7 cellular contexts compared by ENCODE assay signal in genomic region chr11:66267379-66268209, GRCh38. TPM values are rescaled to one million over a fixed set of nuclear protein-coding genes. Genes with fewer than 3 reads are reported as not detected.
A peak's percentile ranks its signal among the peaks of the same experiment; 100 is the strongest.
DNase-seq lines count a peak whose midpoint lies in the region; ATAC-seq, FAIRE-seq and TF ChIP-seq lines count a peak whose summit lies in the region.

No MANE protein-coding gene starts in this region.

- TF ChIP-seq CTCF in GM13976 (IDR thresholded peaks at IDR 0.05; ENCODE audit: borderline replicate concordance, control extremely low read depth, extremely low read depth, insufficient read depth, missing control alignments) = no peak
- TF ChIP-seq CTCF in WTC11 (IDR thresholded peaks at IDR 0.05) = no peak
- TF ChIP-seq CTCF in bronchial epithelial cell (IDR thresholded peaks at IDR 0.05; ENCODE audit: insufficient read depth, low read length, severe bottlenecking) = no peak

- H3K36me3 Mint-ChIP-seq in WTC11 = peaks cover 29% of the 10 kb centered on the region

- H3K27ac Mint-ChIP-seq in WTC11 = peak overlapping the region; percentile 99

- DNase-seq in GM13976 (ENCODE audit: low spot score) (peak; percentile 95), NCI-H1694 treated with DMSO at 0.1 percent for 48 hours (lab: John Stamatoyannopoulos, UW) (peak; percentile 63), WTC11 (ENCODE audit: low spot score) (peak; percentile 86), bronchial epithelial cell (ENCODE audit: low read depth) (peak; percentile 48), inferior parietal cortex (ENCODE audit: extremely low spot score) (peak; percentile 74), smooth muscle cell of the brain vasculature (ENCODE audit: low read depth, low spot score) (peak; percentile 65)

- no peaks in the 10 kb centered on the region for H3K27me3 ChIP-seq in bronchial epithelial cell (ENCODE audit: control insufficient read depth, insufficient read depth, low read length)

- H3K4me3 ChIP-seq in bronchial epithelial cell (ENCODE audit: low read depth, low read length) = peak overlapping the region; percentile 90

- in situ Hi-C loops in GM13976 (cut with MboI; ENCODE audit: low sequenced_read_pairs, unreplicated experiment) = no loop called here

- FAIRE-seq in bronchial epithelial cell (lab: Jason Lieb, UNC) = no peak

- H3K4me3 Mint-ChIP-seq in WTC11 = peak overlapping the region; percentile 97

- POLR2A ChIA-PET in WTC11 (lab: Charles Lee) = interaction anchor here (0.7 to 1.5 kb wide), 7 partner anchors 10 to 408 kb away, joined by 3 to 6 read pairs (median 3); partner anchors contain the start of gene SF3B2

- ATAC-seq in HG02642 (IDR thresholded peaks at IDR 0.05; ENCODE audit: poor library complexity, unreplicated experiment) (peak; percentile 47), WTC11 (peak; percentile 68)

- peaks cover 25% of the 10 kb centered on the region for H3K36me3 ChIP-seq in bronchial epithelial cell (ENCODE audit: control insufficient read depth, insufficient read depth, low read length)

- no peaks in the 10 kb centered on the region; the same call in 1 of the 2 replicates for H3K27me3 Mint-ChIP-seq in WTC11 (ENCODE audit: low read depth)

- no peaks in the 10 kb centered on the region for H3K9me3 Mint-ChIP-seq in WTC11

- peaks cover 12% of the 10 kb centered on the region for H3K4me1 Mint-ChIP-seq in WTC11

- CTCF ChIA-PET in WTC11 (lab: Charles Lee) = interaction anchor here (0.6 to 4.0 kb wide), 16 partner anchors 10 to 787 kb away, joined by 3 to 33 read pairs (median 5); partner anchors contain the start of genes CD248, CNIH2, PELI3 and RIN1

TF ChIP-seq in WTC11, 78 proteins besides CTCF, POLR2A, EP300 and RAD21:
- TF ChIP-seq SP1 (CRISPR knock-in tag; conservative IDR thresholded peaks at IDR 0.05) (peak; percentile 78), ERG (CRISPR knock-in tag; IDR thresholded peaks at IDR 0.05) (no peak), PRRX2 (CRISPR knock-in tag; IDR thresholded peaks at IDR 0.05) (0 out of 2 replicates have a peak, but pooled peaks have one; percentile 74), ZBTB43 (CRISPR knock-in tag; IDR thresholded peaks at IDR 0.05) (0 out of 2 replicates have a peak, but pooled peaks have one; percentile 46)
- TF ChIP-seq, protein P1, sequence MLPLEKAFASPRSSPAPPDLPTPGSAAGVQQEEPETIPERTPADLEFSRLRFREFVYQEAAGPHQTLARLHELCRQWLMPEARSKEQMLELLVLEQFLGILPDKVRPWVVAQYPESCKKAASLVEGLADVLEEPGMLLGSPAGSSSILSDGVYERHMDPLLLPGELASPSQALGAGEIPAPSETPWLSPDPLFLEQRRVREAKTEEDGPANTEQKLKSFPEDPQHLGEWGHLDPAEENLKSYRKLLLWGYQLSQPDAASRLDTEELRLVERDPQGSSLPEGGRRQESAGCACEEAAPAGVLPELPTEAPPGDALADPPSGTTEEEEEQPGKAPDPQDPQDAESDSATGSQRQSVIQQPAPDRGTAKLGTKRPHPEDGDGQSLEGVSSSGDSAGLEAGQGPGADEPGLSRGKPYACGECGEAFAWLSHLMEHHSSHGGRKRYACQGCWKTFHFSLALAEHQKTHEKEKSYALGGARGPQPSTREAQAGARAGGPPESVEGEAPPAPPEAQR (CRISPR knock-in tag; IDR thresholded peaks at IDR 0.05) = no peak
- TF ChIP-seq, protein P2, sequence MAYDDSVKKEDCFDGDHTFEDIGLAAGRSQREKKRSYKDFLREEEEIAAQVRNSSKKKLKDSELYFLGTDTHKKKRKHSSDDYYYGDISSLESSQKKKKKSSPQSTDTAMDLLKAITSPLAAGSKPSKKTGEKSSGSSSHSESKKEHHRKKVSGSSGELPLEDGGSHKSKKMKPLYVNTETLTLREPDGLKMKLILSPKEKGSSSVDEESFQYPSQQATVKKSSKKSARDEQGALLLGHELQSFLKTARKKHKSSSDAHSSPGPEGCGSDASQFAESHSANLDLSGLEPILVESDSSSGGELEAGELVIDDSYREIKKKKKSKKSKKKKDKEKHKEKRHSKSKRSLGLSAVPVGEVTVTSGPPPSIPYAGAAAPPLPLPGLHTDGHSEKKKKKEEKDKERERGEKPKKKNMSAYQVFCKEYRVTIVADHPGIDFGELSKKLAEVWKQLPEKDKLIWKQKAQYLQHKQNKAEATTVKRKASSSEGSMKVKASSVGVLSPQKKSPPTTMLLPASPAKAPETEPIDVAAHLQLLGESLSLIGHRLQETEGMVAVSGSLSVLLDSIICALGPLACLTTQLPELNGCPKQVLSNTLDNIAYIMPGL (CRISPR knock-in tag; IDR thresholded peaks at IDR 0.05) = 0 out of 2 replicates have a peak, but pooled peaks have one; percentile 37

RNA-seq across cellular contexts. Expression of gene RAB1B, which starts 0.8 kb away (rescaled TPM):
- total RNA-seq in WTC11 (2021) (125 to 134 TPM (median 130 TPM) in 3 replicates), bronchial epithelial cell (54.5 and 68.0 TPM in 2 replicates)

RNA-seq across cellular contexts. Expression of gene KLC2, which starts 10.1 kb away (rescaled TPM):
- 52.3 to 54.9 TPM (median 54.1 TPM) in 3 replicates for total RNA-seq in WTC11 (2021)
- total RNA-seq in bronchial epithelial cell = 25.8 and 32.5 TPM in 2 replicates

RNA-seq across cellular contexts. Expression of gene CNIH2, which starts 10.4 kb away (rescaled TPM):
- total RNA-seq in WTC11 (2021) (12.2 to 12.9 TPM (median 12.2 TPM) in 3 replicates), bronchial epithelial cell (not detected in 2 replicates)

RNA-seq across cellular contexts. Expression of gene YIF1A, which starts 21.3 kb away (rescaled TPM):
- total RNA-seq in WTC11 (2021) (86.0 to 86.9 TPM (median 86.4 TPM) in 3 replicates), bronchial epithelial cell (231 and 294 TPM in 2 replicates)

RNA-seq across cellular contexts. Expression of gene TMEM151A, which starts 24.1 kb away (rescaled TPM):
- total RNA-seq in WTC11 (2021) (2.2 to 2.3 TPM (median 2.3 TPM) in 3 replicates), bronchial epithelial cell (not detected in 2 replicates)

Comparison
In these comparisons a context has a peak if more than half of its experiments do, and no peak if none do; other contexts are left out.
1. Peak in every context shown above with its lines: DNase-seq, ATAC-seq and H3K4me3 ChIP-seq.
2. RNA of gene CNIH2, which starts 10.4 kb away (total RNA-seq): 12.2 to 12.9 TPM in WTC11; not detected in bronchial epithelial cell; every median in the first group is over 10 times any median in the second.